In the genomic region with DNA sequence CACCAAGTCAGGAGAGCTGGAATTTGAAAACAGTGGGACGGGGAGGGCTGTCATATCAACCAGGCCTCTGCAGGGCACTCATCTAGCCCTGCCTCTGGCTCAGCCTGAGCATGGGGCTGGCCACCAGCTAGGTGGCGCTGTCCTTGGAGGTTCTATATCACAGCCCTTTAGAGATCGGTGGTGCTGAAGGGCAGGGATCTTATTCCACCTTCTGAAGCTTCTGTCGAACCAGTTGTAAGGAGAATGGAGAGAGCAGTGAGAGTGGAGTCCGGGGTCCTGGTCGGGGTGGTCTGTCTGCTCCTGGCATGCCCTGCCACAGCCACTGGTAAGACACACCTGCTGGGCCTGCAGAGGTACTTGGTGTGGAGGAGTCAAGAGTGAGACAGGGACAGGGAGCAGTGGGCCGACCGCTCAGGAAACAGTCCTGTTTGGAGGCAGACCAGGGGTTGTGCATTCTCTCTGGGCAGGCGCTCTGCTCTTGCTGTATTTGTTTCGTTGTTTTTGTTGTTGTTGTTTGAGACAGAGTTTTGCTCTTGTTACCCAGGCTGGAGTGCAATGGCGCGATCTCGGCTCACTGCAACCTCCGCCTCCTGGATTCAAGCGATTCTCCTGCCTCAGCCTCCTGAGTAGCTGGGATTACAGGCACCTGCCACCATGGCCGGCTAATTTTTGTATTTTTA, we compare ENCODE assay signal across 8 cellular contexts. TPM values are rescaled to one million over a fixed set of nuclear protein-coding genes. Genes with fewer than 3 reads are reported as not detected.
DNase-seq lines count a peak whose midpoint lies in the region; ATAC-seq, FAIRE-seq and TF ChIP-seq lines count a peak whose summit lies in the region.

A gene with protein sequence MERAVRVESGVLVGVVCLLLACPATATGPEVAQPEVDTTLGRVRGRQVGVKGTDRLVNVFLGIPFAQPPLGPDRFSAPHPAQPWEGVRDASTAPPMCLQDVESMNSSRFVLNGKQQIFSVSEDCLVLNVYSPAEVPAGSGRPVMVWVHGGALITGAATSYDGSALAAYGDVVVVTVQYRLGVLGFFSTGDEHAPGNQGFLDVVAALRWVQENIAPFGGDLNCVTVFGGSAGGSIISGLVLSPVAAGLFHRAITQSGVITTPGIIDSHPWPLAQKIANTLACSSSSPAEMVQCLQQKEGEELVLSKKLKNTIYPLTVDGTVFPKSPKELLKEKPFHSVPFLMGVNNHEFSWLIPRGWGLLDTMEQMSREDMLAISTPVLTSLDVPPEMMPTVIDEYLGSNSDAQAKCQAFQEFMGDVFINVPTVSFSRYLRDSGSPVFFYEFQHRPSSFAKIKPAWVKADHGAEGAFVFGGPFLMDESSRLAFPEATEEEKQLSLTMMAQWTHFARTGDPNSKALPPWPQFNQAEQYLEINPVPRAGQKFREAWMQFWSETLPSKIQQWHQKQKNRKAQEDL (plus strand): TSS at position 202 of the 680 bp plus-strand sequence. CDS start 42 bp downstream, at position 244.

- no peaks in the 10 kb centered on the region for H3K4me1 ChIP-seq in A549
- peaks cover 38% of the 10 kb centered on the region for H3K4me1 ChIP-seq in suprapubic skin

- TF ChIP-seq CTCF in A549 (IDR thresholded peaks at IDR 0.05) (peak; percentile 85), epithelial cell of esophagus (IDR thresholded peaks at IDR 0.05; ENCODE audit: insufficient read depth, low read depth, low read length, missing control alignments) (peak; percentile 80), suprapubic skin (IDR thresholded peaks at IDR 0.05) (peak; percentile 23 to 72)

- POLR2A ChIA-PET in A549 (lab: Yijun Ruan, JAX): interaction anchor here (1.0 kb wide), 2 partner anchors 9 to 209 kb away, joined by 3 to 10 read pairs; partner anchors contain the start of gene NOL3

- H3K4me3 Mint-ChIP-seq in activated CD4-positive, alpha-beta T cell treated with anti-CD3 and anti-CD28 coated beads, Interleukin-2, amount 10 ng/mL, durations not matched to agents 24 days and 14 days: peak within 1 kb of the TSS; percentile 83

- H3K27me3 Mint-ChIP-seq in activated CD4-positive, alpha-beta T cell treated with anti-CD3 and anti-CD28 coated beads, Interleukin-2, amount 10 ng/mL, durations not matched to agents 24 days and 14 days: no peaks in the 10 kb centered on the region

- peaks cover 2% of the 10 kb centered on the region for H3K36me3 Mint-ChIP-seq in activated CD4-positive, alpha-beta T cell treated with anti-CD3 and anti-CD28 coated beads, Interleukin-2, amount 10 ng/mL, durations not matched to agents 24 days and 14 days (ENCODE audit: low read depth)

- H3K4me1 Mint-ChIP-seq in activated CD4-positive, alpha-beta T cell treated with anti-CD3 and anti-CD28 coated beads, Interleukin-2, amount 10 ng/mL, durations not matched to agents 24 days and 14 days: peaks cover 35% of the 10 kb centered on the region

- TF ChIP-seq POLR2A in A549 (IDR thresholded peaks at IDR 0.05; ENCODE audit: low read length) (no peak), GM12891 (IDR thresholded peaks at IDR 0.05; ENCODE audit: low read depth, low read length) (no peak), suprapubic skin (IDR thresholded peaks at IDR 0.05) (no peak)

- H3K27ac Mint-ChIP-seq in activated CD4-positive, alpha-beta T cell treated with anti-CD3 and anti-CD28 coated beads, Interleukin-2, amount 10 ng/mL, durations not matched to agents 24 days and 14 days: peak within 1 kb of the TSS; percentile 70

- peak; percentile 80 to 85 for DNase-seq in A549 (ENCODE audit: low read depth in 1 of 2, low spot score in 1 of 2)
- DNase-seq in GM12891 (ENCODE audit: insufficient read length, low spot score): peak; percentile 66
- DNase-seq in NCI-H524 (lab: John Stamatoyannopoulos, UW): peak; percentile 64 to 87
- DNase-seq in activated CD4-positive, alpha-beta T cell treated with anti-CD3 and anti-CD28 coated beads, Interleukin-2, amount 10 ng/mL, durations not matched to agents 24 days and 14 days: peak; percentile 92
- DNase-seq in epithelial cell of esophagus (ENCODE audit: low read depth): peak; percentile 71
- DNase-seq in myocyte (ENCODE audit: low read depth): peak; percentile 57
- no peak for DNase-seq in suprapubic skin (ENCODE audit: low spot score in 2 of 2)

- H3K36me3 ChIP-seq in suprapubic skin: no peaks in the 10 kb centered on the region

- TF ChIP-seq EP300 in A549 (IDR thresholded peaks at IDR 0.05) (no peak), suprapubic skin (IDR thresholded peaks at IDR 0.05) (no peak)

- 50% methylated on average over 16 of the region's 16 CpGs for WGBS in A549 (ENCODE audit: missing lambda C conversion rate)
- 76% methylated on average over 13 of the region's 16 CpGs for WGBS in suprapubic skin

- no peak for FAIRE-seq in A549 (lab: Jason Lieb, UNC)
- peak; percentile 78 for FAIRE-seq in GM12891 (lab: Jason Lieb, UNC)

- ATAC-seq in A549: peak; percentile 99 to 100
- peak; percentile 75 for ATAC-seq in HG03139 (IDR thresholded peaks at IDR 0.05; ENCODE audit: unreplicated experiment)

- H3K9me3 ChIP-seq in A549 (no peaks in the 10 kb centered on the region), suprapubic skin (no peaks in the 10 kb centered on the region)

- CTCF ChIA-PET in A549 (lab: Yijun Ruan, JAX): interaction anchor here (0.7 to 15.9 kb wide), 40 partner anchors 9 to 371 kb away, joined by 3 to 216 read pairs (median 4); partner anchors contain the start of genes B3GNT9 and CES4A

- peak in 1 of 2 experiments; percentile 18; a peak in 1 of 5 replicates for TF ChIP-seq RAD21 in A549 (conservative IDR thresholded peaks at IDR 0.05 in 1 of 2, IDR thresholded peaks at IDR 0.05 in 1 of 2)

- intact Hi-C loops in activated CD4-positive, alpha-beta T cell treated with anti-CD3 and anti-CD28 coated beads, Interleukin-2, amount 10 ng/mL, durations not matched to agents 24 days and 14 days (cut with micrococcal nuclease): no loop called here

- peak within 1 kb of the TSS; percentile 70 for H3K4me2 ChIP-seq in A549

- H3K27me3 ChIP-seq in suprapubic skin: no peaks in the 10 kb centered on the region

- H3K27ac ChIP-seq in A549 (peak within 1 kb of the TSS; percentile 49 to 82; a peak in 4 of 6 replicates), suprapubic skin (no peak within 1 kb of the TSS)

- H3K4me3 ChIP-seq in A549 (peak within 1 kb of the TSS; percentile 33), epithelial cell of esophagus (ENCODE audit: low read length) (no peak within 1 kb of the TSS), suprapubic skin (no peak within 1 kb of the TSS)

- H3K9me3 Mint-ChIP-seq in activated CD4-positive, alpha-beta T cell treated with anti-CD3 and anti-CD28 coated beads, Interleukin-2, amount 10 ng/mL, durations not matched to agents 24 days and 14 days: no peaks in the 10 kb centered on the region

TF ChIP-seq in GM12891, 5 proteins besides CTCF, POLR2A, EP300 and RAD21:
- TF ChIP-seq TAF1 (IDR thresholded peaks at IDR 0.05; ENCODE audit: low read depth, low read length) (no peak), POU2F2 (IDR thresholded peaks at IDR 0.05; ENCODE audit: low read depth, low read length) (no peak), PAX5 (IDR thresholded peaks at IDR 0.05; ENCODE audit: insufficient read depth, low read length, severe bottlenecking) (no peak), SPI1 (IDR thresholded peaks at IDR 0.05; ENCODE audit: low read depth, low read length) (no peak), POLR2AphosphoS5 (IDR thresholded peaks at IDR 0.05; ENCODE audit: low read depth, low read length) (no peak)

RNA-seq across cellular contexts. Expression of the gene that starts here (rescaled TPM):
- polyA plus RNA-seq in A549 (2011; rRNA removed) (3.8 and 4.1 TPM in 2 replicates), A549 (2017; fragmentation: RNase III; extraction: RNeasy Plus Mini Kit Qiagen cat#74134 plus additional on column Dnase treatment) (2.1 to 2.7 TPM (median 2.3 TPM) in 3 replicates)
- polyA plus RNA-seq in A549 (2012; cell fraction: cytosol; rRNA removed): 2.5 and 2.6 TPM in 2 replicates
- 21.4 TPM in 2 replicates for polyA plus RNA-seq in A549 (2012; cell fraction: nucleus; rRNA removed)
- polyA minus RNA-seq in A549 (2011; rRNA and poly(A)+ RNA removed): 7.5 and 9.2 TPM in 2 replicates
- 0.50 TPM for polyA plus RNA-seq in GM12891 (2012; ENCODE audit: low read depth, missing spikeins)
- total RNA-seq in activated CD4-positive, alpha-beta T cell treated with anti-CD3 and anti-CD28 coated beads, Interleukin-2, amount 10 ng/mL, durations not matched to agents 24 days and 14 days: 6.8 and 7.0 TPM in 2 replicates
- total RNA-seq in myocyte (1.7 and 1.9 TPM in 2 replicates), suprapubic skin (1 to 10 TPM in 3 of 4 donors, not detected in 1; 1.4 to 2.2 (median 1.5) TPM)
- polyA plus RNA-seq in myocyte (2012): 0.19 TPM

Comparison
In these comparisons a context has a peak if more than half of its experiments do, and no peak if none do; other contexts are left out.
1. DNase-seq: peak in A549 (2 of 2), GM12891 (single experiment), NCI-H524 (2 of 2), activated CD4-positive, alpha-beta T cell treated with anti-CD3 and anti-CD28 coated beads, Interleukin-2, amount 10 ng/mL, durations not matched to agents 24 days and 14 days (single experiment), epithelial cell of esophagus (single experiment) and myocyte (single experiment); none in suprapubic skin (0 of 2).
2. Peak in every context shown above with its lines, with median percentiles within 50 percentile points of each other: CTCF ChIP-seq.